Comparison of ENCODE assay signal across 8 cellular contexts in the genomic region with DNA sequence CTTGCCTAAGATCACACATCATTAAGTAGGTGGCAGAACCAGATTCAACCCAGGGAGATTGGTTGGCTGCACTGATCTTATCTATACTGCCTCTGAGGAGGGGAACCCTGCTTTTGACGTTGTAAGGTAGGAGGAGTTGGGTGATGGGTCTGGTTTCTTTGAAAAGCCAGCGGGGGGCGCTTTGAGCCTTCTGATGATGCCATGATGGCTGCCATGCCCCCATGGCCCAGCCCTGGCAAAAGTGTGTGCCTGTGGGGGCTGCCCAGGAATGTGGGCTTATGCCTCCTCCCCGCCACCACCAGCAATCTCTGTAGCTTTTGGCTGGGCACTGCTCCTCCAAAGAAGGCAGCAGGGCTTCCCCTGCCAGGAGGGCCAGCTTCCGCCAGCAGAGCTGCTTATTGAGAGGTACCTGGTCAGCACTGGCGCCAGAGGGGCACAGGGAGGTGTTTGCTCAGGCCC.
DNase-seq lines count a peak whose midpoint lies in the region; ATAC-seq, FAIRE-seq and TF ChIP-seq lines count a peak whose summit lies in the region.

No MANE protein-coding gene starts in this region.

- POLR2A ChIA-PET in activated CD4-positive, alpha-beta memory T cell treated with anti-CD3 and anti-CD28 coated beads, Interleukin-2, amount 10 ng/mL, durations not matched to agents 7 days and 5 days (lab: Charles Lee) = no interaction called here

- peaks cover 73% of the 10 kb centered on the region for H3K4me1 Mint-ChIP-seq in activated CD4-positive, alpha-beta memory T cell treated with anti-CD3 and anti-CD28 coated beads, Interleukin-2, amount 10 ng/mL, durations not matched to agents 7 days and 5 days
- peaks cover 43 to 67% (median 62%) of the 10 kb centered on the region in 3 donors for H3K4me1 Mint-ChIP-seq in naive B cell

- peak; percentile 25 for TF ChIP-seq CTCF in HFF-Myc (IDR thresholded peaks at IDR 0.05; ENCODE audit: low read depth, low read length, missing control alignments)

- no peak overlapping the region for H3K27ac Mint-ChIP-seq in activated CD4-positive, alpha-beta memory T cell treated with anti-CD3 and anti-CD28 coated beads, Interleukin-2, amount 10 ng/mL, durations not matched to agents 7 days and 5 days
- no peak overlapping the region for H3K27ac Mint-ChIP-seq in naive B cell

- DNase-seq in NCI-H526 (lab: John Stamatoyannopoulos, UW) (peak; percentile 24 to 60), NCI-H526 treated with DMSO at 0.1 percent for 48 hours (lab: John Stamatoyannopoulos, UW) (no peak), HFF-Myc (ENCODE audit: extremely low read depth, low read depth) (no peak), naive B cell (no peak), RCC 7860 (ENCODE audit: low spot score) (no peak), urothelium cell line (ENCODE audit: low spot score) (no peak), NCI-H1048 (lab: John Stamatoyannopoulos, UW) (no peak)
- DNase-seq in activated CD4-positive, alpha-beta memory T cell treated with anti-CD3 and anti-CD28 coated beads, Interleukin-2, amount 10 ng/mL, durations not matched to agents 7 days and 5 days = peak; percentile 42

- H3K27me3 Mint-ChIP-seq in activated CD4-positive, alpha-beta memory T cell treated with anti-CD3 and anti-CD28 coated beads, Interleukin-2, amount 10 ng/mL, durations not matched to agents 7 days and 5 days = no peaks in the 10 kb centered on the region
- H3K27me3 Mint-ChIP-seq in naive B cell = no peaks in the 10 kb centered on the region

- H3K36me3 Mint-ChIP-seq in activated CD4-positive, alpha-beta memory T cell treated with anti-CD3 and anti-CD28 coated beads, Interleukin-2, amount 10 ng/mL, durations not matched to agents 7 days and 5 days (ENCODE audit: low read depth) = peaks cover 14% of the 10 kb centered on the region
- no peaks in the 10 kb centered on the region for H3K36me3 Mint-ChIP-seq in naive B cell

- no peak overlapping the region for H3K4me3 Mint-ChIP-seq in activated CD4-positive, alpha-beta memory T cell treated with anti-CD3 and anti-CD28 coated beads, Interleukin-2, amount 10 ng/mL, durations not matched to agents 7 days and 5 days
- no peak overlapping the region for H3K4me3 Mint-ChIP-seq in naive B cell

- CTCF ChIA-PET in activated CD4-positive, alpha-beta memory T cell treated with anti-CD3 and anti-CD28 coated beads, Interleukin-2, amount 10 ng/mL, durations not matched to agents 7 days and 5 days (lab: Charles Lee) = no interaction called here

- peak; percentile 37 to 41 for ATAC-seq in naive B cell (ENCODE audit: low read depth in 2 of 2)

- H3K4me3 ChIP-seq in HFF-Myc (replicated peaks; ENCODE audit: low read depth, low read length) = no peak overlapping the region

- FAIRE-seq in RCC 7860 (lab: Jason Lieb, UNC) = no peak
- FAIRE-seq in urothelium cell line (lab: Jason Lieb, UNC) = no peak

- H3K9me3 Mint-ChIP-seq in activated CD4-positive, alpha-beta memory T cell treated with anti-CD3 and anti-CD28 coated beads, Interleukin-2, amount 10 ng/mL, durations not matched to agents 7 days and 5 days = no peaks in the 10 kb centered on the region
- no peaks in the 10 kb centered on the region for H3K9me3 Mint-ChIP-seq in naive B cell

Comparison
In these comparisons a context has a peak if more than half of its experiments do, and no peak if none do; other contexts are left out.
1. DNase-seq: peak in NCI-H526 (2 of 2) and activated CD4-positive, alpha-beta memory T cell treated with anti-CD3 and anti-CD28 coated beads, Interleukin-2, amount 10 ng/mL, durations not matched to agents 7 days and 5 days (single experiment); none in NCI-H526 treated with DMSO at 0.1 percent for 48 hours (single experiment), HFF-Myc (single experiment), naive B cell (single experiment), RCC 7860 (single experiment), urothelium cell line (single experiment) and NCI-H1048 (single experiment).